In genomic region chr10:103616705-103617361, GRCh38 we compare ENCODE assay signal across 13 cellular contexts.
A peak's percentile ranks its signal among the peaks of the same experiment; 100 is the strongest.
DNase-seq lines count a peak whose midpoint lies in the region; ATAC-seq and TF ChIP-seq lines count a peak whose summit lies in the region.
"Had no signal": no experiment of that assay in that cellular context is flagged by ENCODE, and none has a peak within 500 bp of the region (broad histone marks: within the 10 kb centered on the region; RNA-seq: fewer than 3 reads in every experiment).

No MANE protein-coding gene starts in this region.

- H3K36me3 ChIP-seq in osteoblast (ENCODE audit: insufficient read depth, low read length): peaks cover 50% of the 10 kb centered on the region

- peak overlapping the region; percentile 72 for H3K27ac ChIP-seq in osteoblast (ENCODE audit: low read depth, low read length)
- H3K27ac ChIP-seq: SK-N-MC had no signal

- no peaks in the 10 kb centered on the region for H3K36me3 Mint-ChIP-seq in natural killer cell treated with Interleukin-12 subunit alpha and Interleukin-12 subunit beta and Interleukin-15 and Interleukin-18, amount 100 ng/mL, for 72 hours
- H3K36me3 Mint-ChIP-seq in natural killer cell: no peaks in the 10 kb centered on the region
- H3K36me3 Mint-ChIP-seq: activated CD4-positive, alpha-beta memory T cell treated with anti-CD3 and anti-CD28 coated beads for 36 hours had no signal

- no peaks in the 10 kb centered on the region for H3K27me3 Mint-ChIP-seq in natural killer cell treated with Interleukin-12 subunit alpha and Interleukin-12 subunit beta and Interleukin-15 and Interleukin-18, amount 100 ng/mL, for 72 hours
- no peaks in the 10 kb centered on the region for H3K27me3 Mint-ChIP-seq in natural killer cell (ENCODE audit: low read depth in 2 of 2)
- H3K27me3 Mint-ChIP-seq: activated CD4-positive, alpha-beta memory T cell treated with anti-CD3 and anti-CD28 coated beads for 36 hours; stimulated activated naive CD8-positive, alpha-beta T cell treated with anti-CD3 and anti-CD28 coated beads, Interleukin-15, Interleukin-2, amounts not matched to agents 100 ng/mL and 50 ng/mL, for 24 hours had no signal

- peaks cover 8% of the 10 kb centered on the region for H4K20me1 ChIP-seq in osteoblast (ENCODE audit: insufficient read depth, low read length)

- H3K27ac Mint-ChIP-seq in natural killer cell treated with Interleukin-12 subunit alpha and Interleukin-12 subunit beta and Interleukin-15 and Interleukin-18, amount 100 ng/mL, for 72 hours: no peak overlapping the region
- no peak overlapping the region for H3K27ac Mint-ChIP-seq in natural killer cell
- H3K27ac Mint-ChIP-seq: activated CD4-positive, alpha-beta memory T cell treated with anti-CD3 and anti-CD28 coated beads for 36 hours; stimulated activated naive CD8-positive, alpha-beta T cell treated with anti-CD3 and anti-CD28 coated beads, Interleukin-15, Interleukin-2, amounts not matched to agents 100 ng/mL and 50 ng/mL, for 24 hours had no signal

- no peak overlapping the region for H2AFZ ChIP-seq in osteoblast (ENCODE audit: low read length)

- TF ChIP-seq CTCF in natural killer cell (IDR thresholded peaks at IDR 0.05) (no peak), fibroblast of villous mesenchyme (IDR thresholded peaks at IDR 0.05; ENCODE audit: insufficient read depth, low read depth, low read length) (no peak), osteoblast (IDR thresholded peaks at IDR 0.05; ENCODE audit: extremely low read depth, low read depth, low read length) (no peak)

- H3K4me1 ChIP-seq in osteoblast (ENCODE audit: insufficient read depth, low read length): peaks cover 76% of the 10 kb centered on the region

- H3K79me2 ChIP-seq in osteoblast (ENCODE audit: insufficient read depth, low read length): no peaks in the 10 kb centered on the region

- no peaks in the 10 kb centered on the region for H3K4me1 Mint-ChIP-seq in natural killer cell treated with Interleukin-12 subunit alpha and Interleukin-12 subunit beta and Interleukin-15 and Interleukin-18, amount 100 ng/mL, for 72 hours (ENCODE audit: low read depth in 2 of 2)
- H3K4me1 Mint-ChIP-seq in natural killer cell: no peaks in the 10 kb centered on the region

- H3K9me3 ChIP-seq in osteoblast (ENCODE audit: low read depth, low read length): no peaks in the 10 kb centered on the region

- H3K27me3 ChIP-seq in osteoblast (ENCODE audit: insufficient read depth, low read length): no peaks in the 10 kb centered on the region

- intact Hi-C loops in natural killer cell (cut with micrococcal nuclease): no loop called here

- no peaks in the 10 kb centered on the region for H3K9me3 Mint-ChIP-seq in natural killer cell treated with Interleukin-12 subunit alpha and Interleukin-12 subunit beta and Interleukin-15 and Interleukin-18, amount 100 ng/mL, for 72 hours
- no peaks in the 10 kb centered on the region for H3K9me3 Mint-ChIP-seq in natural killer cell
- H3K9me3 Mint-ChIP-seq: activated CD4-positive, alpha-beta memory T cell treated with anti-CD3 and anti-CD28 coated beads for 36 hours; stimulated activated naive CD8-positive, alpha-beta T cell treated with anti-CD3 and anti-CD28 coated beads, Interleukin-15, Interleukin-2, amounts not matched to agents 100 ng/mL and 50 ng/mL, for 24 hours had no signal

- H3K4me2 ChIP-seq in osteoblast (ENCODE audit: insufficient read depth, low read length): peak overlapping the region; percentile 47

- no peak overlapping the region for H3K4me3 ChIP-seq in fibroblast of villous mesenchyme (ENCODE audit: low read depth, low read length)
- no peak overlapping the region for H3K4me3 ChIP-seq in osteoblast (ENCODE audit: insufficient read depth, low read length)
- H3K4me3 ChIP-seq: SK-N-MC had no signal

- H3K4me3 Mint-ChIP-seq in natural killer cell treated with Interleukin-12 subunit alpha and Interleukin-12 subunit beta and Interleukin-15 and Interleukin-18, amount 100 ng/mL, for 72 hours: no peak overlapping the region
- no peak overlapping the region for H3K4me3 Mint-ChIP-seq in natural killer cell
- H3K4me3 Mint-ChIP-seq: activated CD4-positive, alpha-beta memory T cell treated with anti-CD3 and anti-CD28 coated beads for 36 hours; stimulated activated naive CD8-positive, alpha-beta T cell treated with anti-CD3 and anti-CD28 coated beads, Interleukin-15, Interleukin-2, amounts not matched to agents 100 ng/mL and 50 ng/mL, for 24 hours had no signal

- ATAC-seq in natural killer cell treated with Interleukin-12 subunit alpha and Interleukin-12 subunit beta and Interleukin-15 and Interleukin-18, amount 100 ng/mL, for 72 hours: no peak
- ATAC-seq in natural killer cell (no peak), HG02981 (IDR thresholded peaks at IDR 0.05; ENCODE audit: unreplicated experiment) (no peak)

- DNase-seq in natural killer cell treated with Interleukin-12 subunit alpha and Interleukin-12 subunit beta and Interleukin-15 and Interleukin-18, amount 100 ng/mL, for 72 hours (ENCODE audit: low spot score): peak; percentile 38
- DNase-seq in natural killer cell (no peak), fibroblast of villous mesenchyme (ENCODE audit: low read depth) (peak; percentile 97), osteoblast (ENCODE audit: insufficient read length, low spot score, missing footprints) (peak; percentile 98), NCI-H187 treated with DMSO at 0.1 percent for 48 hours (lab: John Stamatoyannopoulos, UW) (no peak), HuH-7.5 (ENCODE audit: low spot score) (no peak)
- no peak for DNase-seq in NK-92 treated with Interleukin-12 subunit alpha and Interleukin-12 subunit beta, amount 100 ng/mL, for 24 hours (lab: John Stamatoyannopoulos, UW)
- DNase-seq: activated CD4-positive, alpha-beta memory T cell treated with anti-CD3 and anti-CD28 coated beads for 36 hours; NCI-H345; stimulated activated CD4-positive, alpha-beta T cell treated with anti-CD3 and anti-CD28 coated beads, Interleukin-12 subunit alpha, Interleukin-12 subunit beta, amount 100 ng/mL, for 4 hours had no signal

Comparison
In these comparisons a context has a peak if more than half of its experiments do, and no peak if none do; other contexts are left out.
1. DNase-seq: peak in natural killer cell treated with Interleukin-12 subunit alpha and Interleukin-12 subunit beta and Interleukin-15 and Interleukin-18, amount 100 ng/mL, for 72 hours (single experiment), fibroblast of villous mesenchyme (single experiment) and osteoblast (single experiment); none in natural killer cell (single experiment), NCI-H187 treated with DMSO at 0.1 percent for 48 hours (single experiment), HuH-7.5 (single experiment) and NK-92 treated with Interleukin-12 subunit alpha and Interleukin-12 subunit beta, amount 100 ng/mL, for 24 hours (single experiment).